In the genomic region with DNA sequence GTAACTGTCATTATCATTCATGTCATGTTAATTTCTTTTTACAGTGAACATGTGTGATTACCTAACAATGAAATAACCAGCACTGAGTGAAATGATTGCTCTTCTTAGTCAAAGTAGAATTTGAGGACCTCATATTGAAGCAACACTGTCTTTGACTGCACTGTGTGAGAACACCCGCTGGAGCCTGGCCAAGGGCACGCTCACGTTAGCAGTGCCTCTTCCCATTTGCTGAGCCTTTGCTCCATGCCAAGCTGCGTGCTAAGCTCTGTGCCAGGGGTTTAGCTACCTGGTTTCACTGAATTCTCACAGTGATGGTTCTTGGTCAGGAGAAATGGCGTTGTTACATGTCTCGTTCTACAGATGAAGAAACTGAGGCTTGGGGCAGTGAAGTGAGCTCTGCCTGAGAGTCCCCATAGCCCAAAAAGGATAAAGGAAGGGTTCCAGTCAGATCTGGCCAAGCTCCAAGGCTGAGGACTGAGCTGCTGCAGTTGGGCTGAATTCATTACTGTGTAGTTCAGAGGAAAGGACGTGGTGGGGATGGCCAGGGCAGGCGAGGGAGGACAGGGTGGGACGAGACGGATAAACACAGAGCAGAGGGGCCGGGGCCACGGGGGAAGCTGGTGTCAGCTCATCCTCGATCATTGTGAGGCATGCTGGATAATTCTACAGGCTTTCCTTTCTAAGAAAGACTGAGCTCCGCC, we compare ENCODE assay signal across 1 cellular context.
TF ChIP-seq lines count a peak whose summit lies in the region.

No MANE protein-coding gene starts in this region.

TF ChIP-seq in GM23338, 12 proteins besides CTCF, POLR2A, EP300 and RAD21 (continued from another document):
- TF ChIP-seq, protein P1, sequence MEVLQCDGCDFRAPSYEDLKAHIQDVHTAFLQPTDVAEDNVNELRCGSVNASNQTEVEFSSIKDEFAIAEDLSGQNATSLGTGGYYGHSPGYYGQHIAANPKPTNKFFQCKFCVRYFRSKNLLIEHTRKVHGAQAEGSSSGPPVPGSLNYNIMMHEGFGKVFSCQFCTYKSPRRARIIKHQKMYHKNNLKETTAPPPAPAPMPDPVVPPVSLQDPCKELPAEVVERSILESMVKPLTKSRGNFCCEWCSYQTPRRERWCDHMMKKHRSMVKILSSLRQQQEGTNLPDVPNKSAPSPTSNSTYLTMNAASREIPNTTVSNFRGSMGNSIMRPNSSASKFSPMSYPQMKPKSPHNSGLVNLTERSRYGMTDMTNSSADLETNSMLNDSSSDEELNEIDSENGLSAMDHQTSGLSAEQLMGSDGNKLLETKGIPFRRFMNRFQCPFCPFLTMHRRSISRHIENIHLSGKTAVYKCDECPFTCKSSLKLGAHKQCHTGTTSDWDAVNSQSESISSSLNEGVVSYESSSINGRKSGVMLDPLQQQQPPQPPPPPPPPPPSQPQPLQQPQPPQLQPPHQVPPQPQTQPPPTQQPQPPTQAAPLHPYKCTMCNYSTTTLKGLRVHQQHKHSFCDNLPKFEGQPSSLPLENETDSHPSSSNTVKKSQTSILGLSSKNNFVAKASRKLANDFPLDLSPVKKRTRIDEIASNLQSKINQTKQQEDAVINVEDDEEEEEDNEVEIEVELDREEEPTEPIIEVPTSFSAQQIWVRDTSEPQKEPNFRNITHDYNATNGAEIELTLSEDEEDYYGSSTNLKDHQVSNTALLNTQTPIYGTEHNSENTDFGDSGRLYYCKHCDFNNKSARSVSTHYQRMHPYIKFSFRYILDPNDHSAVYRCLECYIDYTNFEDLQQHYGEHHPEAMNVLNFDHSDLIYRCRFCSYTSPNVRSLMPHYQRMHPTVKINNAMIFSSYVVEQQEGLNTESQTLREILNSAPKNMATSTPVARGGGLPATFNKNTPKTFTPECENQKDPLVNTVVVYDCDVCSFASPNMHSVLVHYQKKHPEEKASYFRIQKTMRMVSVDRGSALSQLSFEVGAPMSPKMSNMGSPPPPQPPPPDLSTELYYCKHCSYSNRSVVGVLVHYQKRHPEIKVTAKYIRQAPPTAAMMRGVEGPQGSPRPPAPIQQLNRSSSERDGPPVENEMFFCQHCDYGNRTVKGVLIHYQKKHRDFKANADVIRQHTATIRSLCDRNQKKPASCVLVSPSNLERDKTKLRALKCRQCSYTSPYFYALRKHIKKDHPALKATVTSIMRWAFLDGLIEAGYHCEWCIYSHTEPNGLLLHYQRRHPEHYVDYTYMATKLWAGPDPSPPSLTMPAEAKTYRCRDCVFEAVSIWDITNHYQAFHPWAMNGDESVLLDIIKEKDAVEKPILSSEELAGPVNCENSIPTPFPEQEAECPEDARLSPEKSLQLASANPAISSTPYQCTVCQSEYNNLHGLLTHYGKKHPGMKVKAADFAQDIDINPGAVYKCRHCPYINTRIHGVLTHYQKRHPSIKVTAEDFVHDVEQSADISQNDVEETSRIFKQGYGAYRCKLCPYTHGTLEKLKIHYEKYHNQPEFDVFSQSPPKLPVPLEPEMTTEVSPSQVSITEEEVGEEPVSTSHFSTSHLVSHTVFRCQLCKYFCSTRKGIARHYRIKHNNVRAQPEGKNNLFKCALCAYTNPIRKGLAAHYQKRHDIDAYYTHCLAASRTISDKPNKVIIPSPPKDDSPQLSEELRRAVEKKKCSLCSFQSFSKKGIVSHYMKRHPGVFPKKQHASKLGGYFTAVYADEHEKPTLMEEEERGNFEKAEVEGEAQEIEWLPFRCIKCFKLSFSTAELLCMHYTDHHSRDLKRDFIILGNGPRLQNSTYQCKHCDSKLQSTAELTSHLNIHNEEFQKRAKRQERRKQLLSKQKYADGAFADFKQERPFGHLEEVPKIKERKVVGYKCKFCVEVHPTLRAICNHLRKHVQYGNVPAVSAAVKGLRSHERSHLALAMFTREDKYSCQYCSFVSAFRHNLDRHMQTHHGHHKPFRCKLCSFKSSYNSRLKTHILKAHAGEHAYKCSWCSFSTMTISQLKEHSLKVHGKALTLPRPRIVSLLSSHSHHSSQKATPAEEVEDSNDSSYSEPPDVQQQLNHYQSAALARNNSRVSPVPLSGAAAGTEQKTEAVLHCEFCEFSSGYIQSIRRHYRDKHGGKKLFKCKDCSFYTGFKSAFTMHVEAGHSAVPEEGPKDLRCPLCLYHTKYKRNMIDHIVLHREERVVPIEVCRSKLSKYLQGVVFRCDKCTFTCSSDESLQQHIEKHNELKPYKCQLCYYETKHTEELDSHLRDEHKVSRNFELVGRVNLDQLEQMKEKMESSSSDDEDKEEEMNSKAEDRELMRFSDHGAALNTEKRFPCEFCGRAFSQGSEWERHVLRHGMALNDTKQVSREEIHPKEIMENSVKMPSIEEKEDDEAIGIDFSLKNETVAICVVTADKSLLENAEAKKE (CRISPR knock-in tag; IDR thresholded peaks at IDR 0.05) = no peak
- TF ChIP-seq, protein P2, sequence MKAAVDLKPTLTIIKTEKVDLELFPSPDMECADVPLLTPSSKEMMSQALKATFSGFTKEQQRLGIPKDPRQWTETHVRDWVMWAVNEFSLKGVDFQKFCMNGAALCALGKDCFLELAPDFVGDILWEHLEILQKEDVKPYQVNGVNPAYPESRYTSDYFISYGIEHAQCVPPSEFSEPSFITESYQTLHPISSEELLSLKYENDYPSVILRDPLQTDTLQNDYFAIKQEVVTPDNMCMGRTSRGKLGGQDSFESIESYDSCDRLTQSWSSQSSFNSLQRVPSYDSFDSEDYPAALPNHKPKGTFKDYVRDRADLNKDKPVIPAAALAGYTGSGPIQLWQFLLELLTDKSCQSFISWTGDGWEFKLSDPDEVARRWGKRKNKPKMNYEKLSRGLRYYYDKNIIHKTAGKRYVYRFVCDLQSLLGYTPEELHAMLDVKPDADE (IDR thresholded peaks at IDR 0.05) = no peak
- no peak for TF ChIP-seq REST (IDR thresholded peaks at IDR 0.05; ENCODE audit: unreplicated experiment)
- no peak for TF ChIP-seq EZH2phosphoT487 (IDR thresholded peaks at IDR 0.05; ENCODE audit: unreplicated experiment)
- no peak for TF ChIP-seq STAT1 (IDR thresholded peaks at IDR 0.05; ENCODE audit: unreplicated experiment)
